1 cellular context compared by ENCODE assay signal in genomic region chr11:86211619-86212018, GRCh38.
TF ChIP-seq lines count a peak whose summit lies in the region.

No MANE protein-coding gene starts in this region.

TF ChIP-seq in GM12878, 131 proteins besides CTCF, POLR2A, EP300 and RAD21 (continued from another document and continues in another):
- TF ChIP-seq PRDM15 (CRISPR knock-in tag; IDR thresholded peaks at IDR 0.05) (no peak), KLF5 (IDR thresholded peaks at IDR 0.05; ENCODE audit: partially characterized antibody) (no peak), BCL11A (IDR thresholded peaks at IDR 0.05; ENCODE audit: low read depth, low read length) (no peak), ZNF207 (IDR thresholded peaks at IDR 0.05; ENCODE audit: borderline replicate concordance) (no peak), SMARCA5 (IDR thresholded peaks at IDR 0.05) (no peak), POU2F2 (IDR thresholded peaks at IDR 0.05; ENCODE audit: borderline replicate concordance, low read depth, low read length) (peak; percentile 91; the same call in 2 of the 3 replicates), RELA (IDR thresholded peaks at IDR 0.05; ENCODE audit: borderline replicate concordance, partially characterized antibody) (no peak), E2F8 (IDR thresholded peaks at IDR 0.05; ENCODE audit: low read depth, partially characterized antibody) (no peak), CUX1 (IDR thresholded peaks at IDR 0.05; ENCODE audit: insufficient replicate concordance, low read depth, low read length) (no peak), SMAD1 (IDR thresholded peaks at IDR 0.05; ENCODE audit: low read depth, partially characterized antibody) (no peak), FOXK2 (IDR thresholded peaks at IDR 0.05) (no peak), ESRRA (IDR thresholded peaks at IDR 0.05; ENCODE audit: low read length) (no peak), SP1 (IDR thresholded peaks at IDR 0.05; ENCODE audit: low read depth, low read length) (no peak), USF2 (IDR thresholded peaks at IDR 0.05; ENCODE audit: borderline replicate concordance, low read depth, low read length) (no peak), IRF5 (IDR thresholded peaks at IDR 0.05; ENCODE audit: borderline replicate concordance) (no peak), CBX3 (IDR thresholded peaks at IDR 0.05; ENCODE audit: borderline replicate concordance, low read depth) (no peak), MYB (IDR thresholded peaks at IDR 0.05; ENCODE audit: borderline replicate concordance, low read depth, low read length) (no peak), SUPT20H (IDR thresholded peaks at IDR 0.05; ENCODE audit: borderline replicate concordance, control insufficient read depth, low read depth, low read length) (no peak), NKRF (conservative IDR thresholded peaks at IDR 0.05) (no peak), EED (IDR thresholded peaks at IDR 0.05; ENCODE audit: low read depth) (no peak), TAF1 (IDR thresholded peaks at IDR 0.05; ENCODE audit: borderline replicate concordance, low read depth, low read length) (no peak), LARP7 (IDR thresholded peaks at IDR 0.05) (no peak), BRCA1 (IDR thresholded peaks at IDR 0.05; ENCODE audit: low read depth, low read length) (no peak), KDM1A (IDR thresholded peaks at IDR 0.05; ENCODE audit: borderline replicate concordance) (no peak), REST (IDR thresholded peaks at IDR 0.05; ENCODE audit: low read depth, low read length) (no peak), CEBPZ (IDR thresholded peaks at IDR 0.05; ENCODE audit: low read depth, low read length) (no peak), RFX5 (IDR thresholded peaks at IDR 0.05; ENCODE audit: low read depth, low read length) (no peak), TCF12 (IDR thresholded peaks at IDR 0.05; ENCODE audit: low read depth, low read length) (no peak), POLR2AphosphoS5 (IDR thresholded peaks at IDR 0.05; ENCODE audit: low read length) (no peak), MYC (IDR thresholded peaks at IDR 0.05; ENCODE audit: insufficient read depth, insufficient read length, insufficient replicate concordance, low read length, severe bottlenecking) (no peak), NR2F1 (conservative IDR thresholded peaks at IDR 0.05) (0 out of 2 replicates have a peak, but pooled peaks have one; percentile 30), ZNF217 (IDR thresholded peaks at IDR 0.05) (no peak), ZNF622 (IDR thresholded peaks at IDR 0.05) (no peak), POLR2AphosphoS2 (IDR thresholded peaks at IDR 0.05; ENCODE audit: low read depth, low read length) (no peak), RBBP5 (conservative IDR thresholded peaks at IDR 0.05) (no peak)
